13 cellular contexts compared by ENCODE assay signal in genomic region chr18:59960272-59960671, GRCh38.
"Had no signal": no experiment of that assay in that cellular context is flagged by ENCODE, and none has a peak within 500 bp of the region (broad histone marks: within the 10 kb centered on the region; RNA-seq: fewer than 3 reads in every experiment).

No MANE protein-coding gene starts in this region.

- H3K4me3 Mint-ChIP-seq: activated naive CD4-positive, alpha-beta T cell treated with anti-CD3 and anti-CD28 coated beads, Interleukin-2, amount 50 U/mL, for 24 hours; stimulated activated naive CD8-positive, alpha-beta T cell treated with anti-CD3 and anti-CD28 coated beads, Interleukin-15, Interleukin-2, amounts not matched to agents 100 ng/mL and 50 ng/mL, for 24 hours had no signal

- H3K9me3 ChIP-seq: ovary, sigmoid colon, thoracic aorta had no signal

- H3K9me3 Mint-ChIP-seq: activated naive CD4-positive, alpha-beta T cell treated with anti-CD3 and anti-CD28 coated beads, Interleukin-2, amount 50 U/mL, for 24 hours; stimulated activated naive CD8-positive, alpha-beta T cell treated with anti-CD3 and anti-CD28 coated beads, Interleukin-15, Interleukin-2, amounts not matched to agents 100 ng/mL and 50 ng/mL, for 24 hours had no signal

- H3K27ac ChIP-seq: coronary artery, hepatocyte, ovary, sigmoid colon, thoracic aorta had no signal

- H3K4me1 Mint-ChIP-seq: activated naive CD4-positive, alpha-beta T cell treated with anti-CD3 and anti-CD28 coated beads, Interleukin-2, amount 50 U/mL, for 24 hours had no signal

- DNase-seq: activated CD4-positive, alpha-beta T cell treated with anti-CD3 and anti-CD28 coated beads for 4 hours; activated effector memory CD4-positive, alpha-beta T cell treated with Interleukin-2 at 50 U/mL for 16 hours; caudate nucleus; effector CD4-positive, alpha-beta T cell; ovary; sigmoid colon; stimulated activated CD4-positive, alpha-beta T cell treated with anti-CD3 and anti-CD28 coated beads, Interleukin-2, amount 100 ng/mL, for 24 hours; T-helper 9 cell had no signal

- H3K4me1 ChIP-seq: sigmoid colon had no signal

- H3K27ac Mint-ChIP-seq: activated naive CD4-positive, alpha-beta T cell treated with anti-CD3 and anti-CD28 coated beads, Interleukin-2, amount 50 U/mL, for 24 hours had no signal

- H3K36me3 Mint-ChIP-seq: activated naive CD4-positive, alpha-beta T cell treated with anti-CD3 and anti-CD28 coated beads, Interleukin-2, amount 50 U/mL, for 24 hours had no signal

- H3K4me3 ChIP-seq: coronary artery, hepatocyte, ovary, sigmoid colon, thoracic aorta had no signal

- H3K27me3 ChIP-seq: ovary, sigmoid colon had no signal

- H3K36me3 ChIP-seq: ovary, sigmoid colon, thoracic aorta had no signal
